Comparison of ENCODE assay signal across 9 cellular contexts in genomic region chr16:30889721-30890120, GRCh38.
"Had no signal": no experiment of that assay in that cellular context is flagged by ENCODE, and none has a peak within 500 bp of the region (broad histone marks: within the 10 kb centered on the region; RNA-seq: fewer than 3 reads in every experiment).

No MANE protein-coding gene starts in this region.

- ATAC-seq: left cardiac atrium; mucosa of descending colon; naive thymus-derived CD8-positive, alpha-beta T cell had no signal

- DNase-seq: activated gamma-delta T cell; activated T-cell treated with anti-CD3 and anti-CD28 coated beads, Interleukin-2, amount 50 U/mL, for 1 hour; hypothalamus; left cardiac atrium; mucosa of descending colon; naive thymus-derived CD8-positive, alpha-beta T cell; stimulated activated CD4-positive, alpha-beta T cell treated with anti-CD3 and anti-CD28 coated beads, Interleukin-15, amount 100 ng/mL, for 24 hours had no signal

- H3K27me3 Mint-ChIP-seq: central memory CD8-positive, alpha-beta T cell; naive thymus-derived CD8-positive, alpha-beta T cell had no signal

- H3K4me3 Mint-ChIP-seq: central memory CD8-positive, alpha-beta T cell; T-helper 2 cell treated with Interferon-gamma antibody and Interleukin-4, amounts not matched to agents 5 μg/mL and 100 μg/mL, for 36 hours had no signal

- H3K27ac Mint-ChIP-seq: T-helper 2 cell treated with Interferon-gamma antibody and Interleukin-4, amounts not matched to agents 5 μg/mL and 100 μg/mL, for 36 hours had no signal

- H3K9me3 Mint-ChIP-seq: central memory CD8-positive, alpha-beta T cell; naive thymus-derived CD8-positive, alpha-beta T cell; T-helper 2 cell treated with Interferon-gamma antibody and Interleukin-4, amounts not matched to agents 5 μg/mL and 100 μg/mL, for 36 hours had no signal
